8 cellular contexts compared by ENCODE assay signal in genomic region chr10:72274730-72275350, GRCh38. TPM values are rescaled to one million over a fixed set of nuclear protein-coding genes. Genes with fewer than 3 reads are reported as not detected.
A peak's percentile ranks its signal among the peaks of the same experiment; 100 is the strongest.
DNase-seq lines count a peak whose midpoint lies in the region; ATAC-seq, FAIRE-seq and TF ChIP-seq lines count a peak whose summit lies in the region.

No MANE protein-coding gene starts in this region.

- H4K20me1 ChIP-seq in OCI-LY3 (ENCODE audit: insufficient read depth, low read length), result peaks cover 18% of the 10 kb centered on the region

- H3K9ac ChIP-seq in OCI-LY3 (ENCODE audit: low read length), result peak overlapping the region; percentile 79

- H3K4me2 ChIP-seq in OCI-LY3 (ENCODE audit: low read length), result peak overlapping the region; percentile 92

- H3K27me3 ChIP-seq in OCI-LY3 (ENCODE audit: low read depth, low read length) (peaks cover 7% of the 10 kb centered on the region; the same call in 1 of the 2 replicates), foreskin keratinocyte (no peaks in the 10 kb centered on the region), neuron (ENCODE audit: insufficient read depth, low read length) (no peaks in the 10 kb centered on the region), uterus (no peaks in the 10 kb centered on the region)

- H2AFZ ChIP-seq in OCI-LY3 (ENCODE audit: low read depth, low read length), result no peak overlapping the region
- no peak overlapping the region for H2AFZ ChIP-seq in neuron (ENCODE audit: low read depth, low read length)

- H3K27ac ChIP-seq in OCI-LY3 (ENCODE audit: low read length), result peak overlapping the region; percentile 32; the same call in 1 of the 2 replicates
- H3K27ac ChIP-seq in foreskin keratinocyte, result peak overlapping the region; percentile 92
- H3K27ac ChIP-seq in uterus, result peak overlapping the region; percentile 90 to 92

- no peak for FAIRE-seq in GM12892 (lab: Jason Lieb, UNC)

- TF ChIP-seq POLR2A in GM12892 (IDR thresholded peaks at IDR 0.05; ENCODE audit: low read depth, low read length) (no peak; the same call in 1 of the 2 replicates), uterus (IDR thresholded peaks at IDR 0.05) (peak in 1 of 2 donors; percentile 23)

- DNase-seq in 8988T (peak; percentile 60), GM12892 (ENCODE audit: insufficient read length) (peak; percentile 66), activated gamma-delta T cell treated with Interleukin-2 at 50 U/mL for 16 hours (peak; percentile 75), foreskin keratinocyte (no peak), uterus (peak; percentile 68 to 70)

- ATAC-seq in foreskin keratinocyte (no peak), HG03442 (IDR thresholded peaks at IDR 0.05; ENCODE audit: unreplicated experiment) (no peak)

- H3K4me1 ChIP-seq in OCI-LY3 (ENCODE audit: low read length) (peaks cover 25% of the 10 kb centered on the region), foreskin keratinocyte (peaks cover 13% of the 10 kb centered on the region), neuron (ENCODE audit: insufficient read depth, low read length) (peaks cover 47% of the 10 kb centered on the region), uterus (peaks cover 5 to 9% of the 10 kb centered on the region in 2 donors)

- H3K4me3 ChIP-seq in OCI-LY3 (ENCODE audit: low read length) (peak overlapping the region; percentile 82), neuron (ENCODE audit: low read length) (peak overlapping the region; percentile 77), uterus (peak overlapping the region; percentile 77 to 97)

- intact Hi-C loops in uterus (cut with DNase I; ENCODE audit: low total_unique reads), result loop anchor here (10.0 kb wide), 2 partner anchors 60 kb away; partner anchors contain the start of genes ANAPC16 and ASCC1

- H3K36me3 ChIP-seq in OCI-LY3 (replicated peaks; ENCODE audit: low read depth, low read length) (peaks cover 27% of the 10 kb centered on the region), neuron (ENCODE audit: insufficient read depth, low read length) (peaks cover 15% of the 10 kb centered on the region), uterus (no peaks in the 10 kb centered on the region)

- peak; percentile 42 for TF ChIP-seq CTCF in OCI-LY3 (IDR thresholded peaks at IDR 0.05; ENCODE audit: low read depth, low read length)
- peak; percentile 73 for TF ChIP-seq CTCF in foreskin keratinocyte (conservative IDR thresholded peaks at IDR 0.05)
- peak; percentile 41 to 74 (median 66) for TF ChIP-seq CTCF in uterus (IDR thresholded peaks at IDR 0.05)

- peaks cover 17% of the 10 kb centered on the region for H3K79me2 ChIP-seq in OCI-LY3 (ENCODE audit: low read length)

- no peaks in the 10 kb centered on the region for H3K9me3 ChIP-seq in OCI-LY3 (ENCODE audit: insufficient read depth, low read length)
- H3K9me3 ChIP-seq in neuron (ENCODE audit: low read length), result no peaks in the 10 kb centered on the region
- no peaks in the 10 kb centered on the region for H3K9me3 ChIP-seq in uterus

RNA-seq across cellular contexts. Expression of gene DDIT4, which starts 1.1 kb away (rescaled TPM):
- polyA plus RNA-seq in GM12892 (2012; ENCODE audit: missing spikeins), result 158 TPM
- total RNA-seq in foreskin keratinocyte (276 and 302 TPM in 2 replicates), uterus (100 to 1,000 TPM; 118 to 210 (median 145) TPM)
- polyA plus RNA-seq in foreskin keratinocyte, result 260 and 285 TPM in 2 replicates

RNA-seq across cellular contexts. Expression of gene ASCC1, which starts 58.8 kb away (rescaled TPM):
- 55.1 TPM for polyA plus RNA-seq in GM12892 (2012; ENCODE audit: missing spikeins)
- total RNA-seq in foreskin keratinocyte (27.7 and 28.8 TPM in 2 replicates), uterus (100 to 1,000 TPM in 1 of 4 donors, 10 to 100 TPM in 3; 17.9 to 156 (median 38.4) TPM)
- 15.8 and 18.8 TPM in 2 replicates for polyA plus RNA-seq in foreskin keratinocyte

RNA-seq across cellular contexts. Expression of gene ANAPC16, which starts 59.0 kb away (rescaled TPM):
- polyA plus RNA-seq in GM12892 (2012; ENCODE audit: missing spikeins), result 146 TPM
- 64.6 and 65.6 TPM in 2 replicates for total RNA-seq in foreskin keratinocyte
- polyA plus RNA-seq in foreskin keratinocyte, result 80.3 and 85.6 TPM in 2 replicates
- total RNA-seq in uterus, result 100 to 1,000 TPM in 2 of 4 donors, 10 to 100 TPM in 2; 83.8 to 144 (median 101) TPM

Comparison
In these comparisons a context has a peak if more than half of its experiments do, and no peak if none do; other contexts are left out.
1. DNase-seq: peak in 8988T (single experiment), GM12892 (single experiment), activated gamma-delta T cell treated with Interleukin-2 at 50 U/mL for 16 hours (single experiment) and uterus (2 of 2); none in foreskin keratinocyte (0 of 2).
2. H3K27ac ChIP-seq: peak in every context shown above with its lines; median percentile 92 in foreskin keratinocyte; 91 in uterus; 32 in OCI-LY3.
3. Peak in every context shown above with its lines, with median percentiles within 50 percentile points of each other: H3K4me3 ChIP-seq and CTCF ChIP-seq.